In genomic region chr17:81244358-81245023, GRCh38 we compare ENCODE assay signal across 1 cellular context.
TF ChIP-seq lines count a peak whose summit lies in the region.

No MANE protein-coding gene starts in this region.

TF ChIP-seq in HepG2, 621 proteins besides CTCF, POLR2A, EP300 and RAD21 (continued from another document):
- no peak for TF ChIP-seq IKZF5 (CRISPR knock-in tag; IDR thresholded peaks at IDR 0.05)
- TF ChIP-seq SP5 (CRISPR knock-in tag; IDR thresholded peaks at IDR 0.05; ENCODE audit: borderline replicate concordance, low read depth), result no peak
- peak; percentile 49; the same call in 1 of the 2 replicates for TF ChIP-seq ARID2 (CRISPR knock-in tag; IDR thresholded peaks at IDR 0.05; ENCODE audit: borderline replicate concordance)
- TF ChIP-seq JUN (CRISPR knock-in tag; IDR thresholded peaks at IDR 0.05), result no peak
- TF ChIP-seq SP4 (CRISPR knock-in tag; IDR thresholded peaks at IDR 0.05), result peak; percentile 70
- TF ChIP-seq ARID5B (CRISPR knock-in tag; IDR thresholded peaks at IDR 0.05), result no peak
- TF ChIP-seq YEATS2 (CRISPR knock-in tag; IDR thresholded peaks at IDR 0.05; ENCODE audit: borderline replicate concordance), result 0 out of 2 replicates have a peak, but pooled peaks have one; percentile 4
- no peak for TF ChIP-seq MBD4 (IDR thresholded peaks at IDR 0.05; ENCODE audit: borderline replicate concordance, low read length)
- no peak for TF ChIP-seq CAMTA2 (CRISPR knock-in tag; IDR thresholded peaks at IDR 0.05; ENCODE audit: borderline replicate concordance)
- TF ChIP-seq ZSCAN29 (CRISPR knock-in tag; conservative IDR thresholded peaks at IDR 0.05), result no peak
- TF ChIP-seq TRIM22 (IDR thresholded peaks at IDR 0.05), result no peak
- peak; percentile 82 for TF ChIP-seq NR2F6 (IDR thresholded peaks at IDR 0.05)
- TF ChIP-seq NR2F6 (CRISPR knock-in tag; IDR thresholded peaks at IDR 0.05), result peak; percentile 30
- no peak for TF ChIP-seq PTBP1 (IDR thresholded peaks at IDR 0.05; ENCODE audit: low read depth, low read length, poor library complexity, severe bottlenecking)
- TF ChIP-seq AKAP8 (CRISPR knock-in tag; IDR thresholded peaks at IDR 0.05), result 0 out of 2 replicates have a peak, but pooled peaks have one; percentile 35
- TF ChIP-seq ZC3H4 (CRISPR knock-in tag; IDR thresholded peaks at IDR 0.05; ENCODE audit: borderline replicate concordance), result 0 out of 2 replicates have a peak, but pooled peaks have one; percentile 29
- no peak for TF ChIP-seq BCLAF1 (IDR thresholded peaks at IDR 0.05)
- TF ChIP-seq ZBTB25 (CRISPR knock-in tag; IDR thresholded peaks at IDR 0.05), result 0 out of 2 replicates have a peak, but pooled peaks have one; percentile 11
- TF ChIP-seq HNF4A (CRISPR knock-in tag; IDR thresholded peaks at IDR 0.05), result no peak
